Comparison of ENCODE assay signal across 11 cellular contexts in genomic region chr22:32579533-32580220, GRCh38.
A peak's percentile ranks its signal among the peaks of the same experiment; 100 is the strongest.
DNase-seq lines count a peak whose midpoint lies in the region; ATAC-seq and TF ChIP-seq lines count a peak whose summit lies in the region.
"Had no signal": no experiment of that assay in that cellular context is flagged by ENCODE, and none has a peak within 500 bp of the region (broad histone marks: within the 10 kb centered on the region; RNA-seq: fewer than 3 reads in every experiment).

No MANE protein-coding gene starts in this region.

- DNase-seq in AG08396 (ENCODE audit: low spot score) = peak; percentile 46
- DNase-seq in SJCRH30 = peak; percentile 75 to 86
- DNase-seq in fibroblast of mammary gland (ENCODE audit: low read depth) = peak; percentile 43
- DNase-seq in right lobe of liver = peak; percentile 74 to 94 (median 90)
- DNase-seq in NCI-H146 (lab: John Stamatoyannopoulos, UW) = no peak
- DNase-seq in NCI-H2171 (lab: John Stamatoyannopoulos, UW) = no peak
- DNase-seq: activated T-cell treated with anti-CD3 and anti-CD28 coated beads for 4 hours, DMS153, NCI-H187 had no signal

- H3K36me3 ChIP-seq in SJCRH30 = no peaks in the 10 kb centered on the region
- H3K36me3 ChIP-seq in right lobe of liver = no peaks in the 10 kb centered on the region

- no peak for TF ChIP-seq POLR2A in right lobe of liver (IDR thresholded peaks at IDR 0.05)

- ATAC-seq in right lobe of liver = peak; percentile 87 to 96 (median 92)
- no peak for ATAC-seq in HG03469 (IDR thresholded peaks at IDR 0.05; ENCODE audit: unreplicated experiment)
- ATAC-seq in HG03196 (IDR thresholded peaks at IDR 0.05; ENCODE audit: unreplicated experiment) = no peak

- H3K27me3 ChIP-seq in SJCRH30 (no peaks in the 10 kb centered on the region), right lobe of liver (no peaks in the 10 kb centered on the region)

- peak overlapping the region; percentile 92 for H3K27ac ChIP-seq in SJCRH30
- H3K27ac ChIP-seq in right lobe of liver = peak overlapping the region in 2 of 3 donors; percentile 63 to 77

- H3K4me3 ChIP-seq in SJCRH30 (no peak overlapping the region), fibroblast of mammary gland (ENCODE audit: control insufficient read depth, low read depth, low read length) (no peak overlapping the region), right lobe of liver (no peak overlapping the region)

- no peaks in the 10 kb centered on the region for H3K9me3 ChIP-seq in SJCRH30 (replicated peaks)
- no peaks in the 10 kb centered on the region for H3K9me3 ChIP-seq in right lobe of liver

- H3K4me1 ChIP-seq in SJCRH30 (peaks cover 48% of the 10 kb centered on the region), right lobe of liver (peaks cover 0 to 36% (median 12%) of the 10 kb centered on the region in 4 donors)

- intact Hi-C loops in right lobe of liver (cut with DNase I) = no loop called here

- TF ChIP-seq CTCF in fibroblast of mammary gland (conservative IDR thresholded peaks at IDR 0.05; ENCODE audit: control insufficient read depth, insufficient read depth, low read depth, low read length) (no peak), right lobe of liver (IDR thresholded peaks at IDR 0.05) (no peak)

- WGBS in right lobe of liver (ENCODE audit: insufficient coverage, low coverage, low lambda C conversion rate, missing lambda C conversion rate) = 19% methylated on average over 6 of the region's 7 CpGs

Comparison
In these comparisons a context has a peak if more than half of its experiments do, and no peak if none do; other contexts are left out.
1. DNase-seq: peak in AG08396 (single experiment), SJCRH30 (2 of 2), fibroblast of mammary gland (single experiment) and right lobe of liver (3 of 3); none in NCI-H146 (single experiment) and NCI-H2171 (single experiment).
2. ATAC-seq: peak in right lobe of liver (4 of 4); none in HG03469 (single experiment) and HG03196 (single experiment).